ENCODE assay signal across 11 cellular contexts in genomic region chr10:3473271-3473670, GRCh38.
DNase-seq lines count a peak whose midpoint lies in the region; ATAC-seq, FAIRE-seq and TF ChIP-seq lines count a peak whose summit lies in the region.
"Had no signal": no experiment of that assay in that cellular context is flagged by ENCODE, and none has a peak within 500 bp of the region (broad histone marks: within the 10 kb centered on the region; RNA-seq: fewer than 3 reads in every experiment).

No MANE protein-coding gene starts in this region.

- in situ Hi-C loops in mammary epithelial cell (cut with MboI; ENCODE audit: low sequenced_read_pairs in 2 of 2) = loop anchor here in 1 of 2 donors (25.0 kb wide), 1 partner anchor 1189 kb away; no protein-coding TSS in a partner anchor

- H3K79me2 ChIP-seq in mammary epithelial cell (ENCODE audit: insufficient read depth, low read length) = no peaks in the 10 kb centered on the region

- H3K4me1 Mint-ChIP-seq in MCF 10A (ENCODE audit: insufficient read depth, unreplicated experiment) = peaks cover 43% of the 10 kb centered on the region
- peaks cover 48% of the 10 kb centered on the region for H3K4me1 Mint-ChIP-seq in nephron
- peaks cover 32 to 53% of the 10 kb centered on the region in 2 donors for H3K4me1 Mint-ChIP-seq in stimulated activated naive B cell treated with anti-CD40 and anti-IgM and Interleukin-4, amounts not matched to agents 10 μg/mL and 1 μg/mL and 100 μg/mL, for 72 hours

- DNase-seq in MCF 10A (ENCODE audit: unreplicated experiment) (peak; percentile 47), mammary epithelial cell (no peak), epithelial cell of prostate (ENCODE audit: low read depth, low spot score) (no peak), NCI-H2196 treated with DMSO at 0.1 percent for 48 hours (lab: John Stamatoyannopoulos, UW; ENCODE audit: unreplicated experiment) (no peak), kidney (no peak)
- no peak for DNase-seq in activated CD8-positive, alpha-beta memory T cell treated with anti-CD3 and anti-CD28 coated beads, Interleukin-2, amount 50 U/mL, for 48 hours
- DNase-seq in stimulated activated naive B cell treated with anti-CD40 and anti-IgM and Interleukin-4, amounts not matched to agents 10 μg/mL and 1 μg/mL and 100 μg/mL, for 72 hours = no peak
- DNase-seq: NCI-H1930 had no signal

- POLR2A ChIA-PET in MCF 10A (lab: Yijun Ruan, JAX) = interaction anchor here (0.7 to 2.0 kb wide), 20 partner anchors 9 to 881 kb away, joined by 3 to 24 read pairs (median 4); partner anchors contain the start of gene KLF6

- peak overlapping the region; percentile 74 for H3K27ac Mint-ChIP-seq in MCF 10A (ENCODE audit: low read depth, unreplicated experiment)
- H3K27ac Mint-ChIP-seq in nephron = peak overlapping the region in 2 of 3 experiments; percentile 87 to 89
- H3K27ac Mint-ChIP-seq in stimulated activated naive B cell treated with anti-CD40 and anti-IgM and Interleukin-4, amounts not matched to agents 10 μg/mL and 1 μg/mL and 100 μg/mL, for 72 hours = no peak overlapping the region
- H3K27ac Mint-ChIP-seq: type B pancreatic cell had no signal

- H3K27me3 ChIP-seq in mammary epithelial cell (ENCODE audit: insufficient read depth, low read length) = no peaks in the 10 kb centered on the region

- H3K4me1 ChIP-seq in mammary epithelial cell (ENCODE audit: insufficient read depth, low read length) (peaks cover 42% of the 10 kb centered on the region), kidney (ENCODE audit: control insufficient read depth in 1 of 2, insufficient read depth in 1 of 2, low read depth in 1 of 2, low read length in 2 of 2) (peaks cover 14 to 21% of the 10 kb centered on the region in 2 donors)

- H2AFZ ChIP-seq in mammary epithelial cell (ENCODE audit: low read depth, low read length) = no peak overlapping the region

- CTCF ChIA-PET in MCF 10A (lab: Yijun Ruan, JAX) = no interaction called here
- CTCF ChIA-PET in mammary epithelial cell (lab: Charles Lee; ENCODE audit: low non-redundant PET) = no interaction called here

- TF ChIP-seq CTCF in MCF 10A (IDR thresholded peaks at IDR 0.05; ENCODE audit: unreplicated experiment) (no peak), mammary epithelial cell (conservative IDR thresholded peaks at IDR 0.05 in 1 of 2, IDR thresholded peaks at IDR 0.05 in 1 of 2; ENCODE audit: extremely low read depth in 1 of 2, insufficient read depth in 1 of 2, low read depth in 1 of 2, low read length in 2 of 2) (no peak), nephron (IDR thresholded peaks at IDR 0.05; ENCODE audit: unreplicated experiment in 3 of 3) (no peak), kidney (IDR thresholded peaks at IDR 0.05; ENCODE audit: borderline replicate concordance, extremely low read depth, insufficient read depth) (no peak)

- H3K4me3 Mint-ChIP-seq in MCF 10A (ENCODE audit: unreplicated experiment) (no peak overlapping the region), nephron (no peak overlapping the region)
- H3K4me3 Mint-ChIP-seq in stimulated activated naive B cell treated with anti-CD40 and anti-IgM and Interleukin-4, amounts not matched to agents 10 μg/mL and 1 μg/mL and 100 μg/mL, for 72 hours = no peak overlapping the region
- H3K4me3 Mint-ChIP-seq: type B pancreatic cell had no signal

- BruUV-seq in MCF 10A (replicated peaks; lab: Mats Ljungman, UMichigan) (no TSS peak), mammary epithelial cell (replicated peaks; lab: Mats Ljungman, UMichigan) (no TSS peak)

- dilution Hi-C loops in mammary epithelial cell (cut with HindIII; ENCODE audit: low sequenced_read_pairs) = no loop called here

- H3K27ac ChIP-seq in mammary epithelial cell (ENCODE audit: insufficient read depth, low read depth, low read length) (no peak overlapping the region), epithelial cell of prostate (peak overlapping the region; percentile 83), kidney (ENCODE audit: low read depth in 2 of 2, low read length in 2 of 2) (no peak overlapping the region)

- ATAC-seq in stimulated activated naive B cell treated with anti-CD40 and anti-IgM and Interleukin-4, amounts not matched to agents 10 μg/mL and 1 μg/mL and 100 μg/mL, for 72 hours (replicated peaks) = no peak
- ATAC-seq: HepG2 had no signal

- no peaks in the 10 kb centered on the region for H3K9me3 ChIP-seq in mammary epithelial cell (replicated peaks; ENCODE audit: insufficient read depth, low read length)
- H3K9me3 ChIP-seq in kidney (ENCODE audit: control insufficient read depth in 1 of 2, low read length in 2 of 2) = no peaks in the 10 kb centered on the region

- intact Hi-C loops in MCF 10A (cut with micrococcal nuclease) (no loop called here), mammary epithelial cell (cut with micrococcal nuclease) (no loop called here), kidney (cut with DNase I) (no loop called here)

- 88% methylated on average over 9 of the region's 9 CpGs for WGBS in mammary epithelial cell (ENCODE audit: low coverage, missing lambda C conversion rate)

- H3K9ac ChIP-seq in mammary epithelial cell (ENCODE audit: insufficient read depth, low read length) (no peak overlapping the region), kidney (ENCODE audit: low read length in 2 of 2) (peak overlapping the region in 1 of 2 donors; percentile 63)

- H3K36me3 Mint-ChIP-seq in MCF 10A (ENCODE audit: insufficient read depth, unreplicated experiment) (peaks cover 5% of the 10 kb centered on the region), nephron (ENCODE audit: low read depth) (peaks cover 3% of the 10 kb centered on the region)
- H3K36me3 Mint-ChIP-seq in stimulated activated naive B cell treated with anti-CD40 and anti-IgM and Interleukin-4, amounts not matched to agents 10 μg/mL and 1 μg/mL and 100 μg/mL, for 72 hours = peaks cover 0 to 3% of the 10 kb centered on the region in 2 donors
- H3K36me3 Mint-ChIP-seq: type B pancreatic cell had no signal

- H3K4me3 ChIP-seq in mammary epithelial cell (replicated peaks in 1 of 3; ENCODE audit: insufficient read depth in 1 of 3, low read depth in 2 of 3, low read length in 3 of 3) = no peak overlapping the region
- no peak overlapping the region for H3K4me3 ChIP-seq in kidney (ENCODE audit: low read length in 2 of 2)

- H3K27me3 Mint-ChIP-seq in MCF 10A (ENCODE audit: insufficient read depth, unreplicated experiment) = no peaks in the 10 kb centered on the region
- H3K27me3 Mint-ChIP-seq in nephron (ENCODE audit: low read depth) = no peaks in the 10 kb centered on the region
- no peaks in the 10 kb centered on the region for H3K27me3 Mint-ChIP-seq in stimulated activated naive B cell treated with anti-CD40 and anti-IgM and Interleukin-4, amounts not matched to agents 10 μg/mL and 1 μg/mL and 100 μg/mL, for 72 hours

- no peaks in the 10 kb centered on the region for H3K36me3 ChIP-seq in mammary epithelial cell (ENCODE audit: insufficient read depth, low read length)
- no peaks in the 10 kb centered on the region for H3K36me3 ChIP-seq in kidney (ENCODE audit: control insufficient read depth in 1 of 2, insufficient read depth in 2 of 2, low read length in 2 of 2)

- FAIRE-seq in kidney (lab: Jason Lieb, UNC) = no peak
- FAIRE-seq: HepG2 had no signal

- H3K4me2 ChIP-seq in mammary epithelial cell (ENCODE audit: insufficient read depth, low read depth, low read length) = no peak overlapping the region

- H3K9me3 Mint-ChIP-seq in MCF 10A (ENCODE audit: unreplicated experiment) (no peaks in the 10 kb centered on the region), nephron (no peaks in the 10 kb centered on the region)
- no peaks in the 10 kb centered on the region for H3K9me3 Mint-ChIP-seq in stimulated activated naive B cell treated with anti-CD40 and anti-IgM and Interleukin-4, amounts not matched to agents 10 μg/mL and 1 μg/mL and 100 μg/mL, for 72 hours

- H4K20me1 ChIP-seq in mammary epithelial cell (ENCODE audit: insufficient read depth, low read length) = no peaks in the 10 kb centered on the region
